ENCODE assay signal across 27 cellular contexts in the genomic region with DNA sequence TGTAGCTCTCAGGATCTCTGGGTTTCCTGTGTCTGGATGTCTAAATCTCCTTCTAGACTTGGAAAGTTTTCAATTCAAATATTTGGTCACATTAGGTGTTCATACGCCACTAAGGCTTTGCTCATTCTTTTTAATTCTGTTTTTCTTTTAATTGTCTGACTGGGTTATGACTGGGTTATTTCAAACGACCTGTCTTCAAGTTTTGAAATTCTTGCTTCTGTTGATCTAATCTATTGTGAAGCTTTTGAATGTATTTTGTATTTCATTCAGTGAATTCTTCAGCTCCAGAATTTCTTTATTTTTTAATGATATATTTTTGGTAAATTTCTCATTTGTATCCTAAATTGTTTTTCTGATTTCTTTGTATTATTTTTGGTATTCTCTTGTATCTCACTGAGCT.
DNase-seq lines count a peak whose midpoint lies in the region; FAIRE-seq and TF ChIP-seq lines count a peak whose summit lies in the region.
"Had no signal": no experiment of that assay in that cellular context is flagged by ENCODE, and none has a peak within 500 bp of the region (broad histone marks: within the 10 kb centered on the region; RNA-seq: fewer than 3 reads in every experiment).

No MANE protein-coding gene starts in this region.

- H3K27me3 ChIP-seq in adrenal gland, result no peaks in the 10 kb centered on the region
- no peaks in the 10 kb centered on the region for H3K27me3 ChIP-seq in endodermal cell (ENCODE audit: control insufficient read depth, insufficient read depth, low read length, poor library complexity, severe bottlenecking)
- H3K27me3 ChIP-seq: BE2C, BLaER1 had no signal

- H3K9me2 ChIP-seq in OCI-LY7 (ENCODE audit: insufficient read depth, low read length), result no peaks in the 10 kb centered on the region

- peaks cover 13% of the 10 kb centered on the region for H3K36me3 Mint-ChIP-seq in endodermal cell (ENCODE audit: low read depth)
- no peaks in the 10 kb centered on the region for H3K36me3 Mint-ChIP-seq in MCF 10A (ENCODE audit: insufficient read depth, unreplicated experiment)
- H3K36me3 Mint-ChIP-seq: CD14-positive monocyte; CD4-positive, alpha-beta memory T cell; CD4-positive, CD25-positive, alpha-beta regulatory T cell; CD8-positive, alpha-beta memory T cell had no signal

- TF ChIP-seq POLR2A in adrenal gland (IDR thresholded peaks at IDR 0.05), result no peak

- no peak overlapping the region for H3K4me2 ChIP-seq in OCI-LY7 (ENCODE audit: low read length)
- H3K4me2 ChIP-seq: BLaER1 had no signal

- H4K20me1 ChIP-seq in OCI-LY7 (ENCODE audit: insufficient read depth, low read length), result no peaks in the 10 kb centered on the region
- H4K20me1 ChIP-seq: BLaER1 had no signal

- FAIRE-seq in frontal cortex (lab: Jason Lieb, UNC), result peak; percentile 37
- FAIRE-seq: A204.1, GM12878, GM12892, GM18507 had no signal

- no peak overlapping the region for H2AFZ ChIP-seq in OCI-LY7 (ENCODE audit: low read length)

- H3K4me1 ChIP-seq in HEK293 (ENCODE audit: control insufficient read depth, insufficient read depth, low read length) (no peaks in the 10 kb centered on the region), OCI-LY7 (ENCODE audit: insufficient read depth, low read length, poor library complexity, severe bottlenecking) (no peaks in the 10 kb centered on the region), adrenal gland (replicated peaks in 1 of 2) (no peaks in the 10 kb centered on the region), endodermal cell (ENCODE audit: control insufficient read depth, insufficient read depth, low read length) (no peaks in the 10 kb centered on the region)
- H3K4me1 ChIP-seq: BE2C, BLaER1 had no signal

- no peaks in the 10 kb centered on the region for H3K79me2 ChIP-seq in OCI-LY7 (ENCODE audit: insufficient read depth, low read depth, low read length)

- H3K9me3 ChIP-seq in HEK293 (ENCODE audit: control insufficient read depth, insufficient read depth, low read depth, low read length), result no peaks in the 10 kb centered on the region
- H3K9me3 ChIP-seq in OCI-LY7 (ENCODE audit: low read length), result peaks cover 11% of the 10 kb centered on the region; the same call in 1 of the 2 replicates
- H3K9me3 ChIP-seq in adrenal gland (replicated peaks in 1 of 3), result peaks cover 0 to 5% (median 0%) of the 10 kb centered on the region in 3 donors
- H3K9me3 ChIP-seq in endodermal cell (ENCODE audit: control insufficient read depth, low read length), result peaks cover 14% of the 10 kb centered on the region
- H3K9me3 ChIP-seq: BE2C had no signal

- H3K27me3 Mint-ChIP-seq in endodermal cell (ENCODE audit: insufficient read depth) (no peaks in the 10 kb centered on the region), MCF 10A (ENCODE audit: insufficient read depth, unreplicated experiment) (no peaks in the 10 kb centered on the region)
- H3K27me3 Mint-ChIP-seq: CD4-positive, alpha-beta memory T cell; CD4-positive, CD25-positive, alpha-beta regulatory T cell; CD8-positive, alpha-beta memory T cell had no signal

- intact Hi-C loops in OCI-LY7 (cut with micrococcal nuclease; ENCODE audit: unreplicated experiment) (no loop called here), adrenal gland (cut with DNase I) (no loop called here), MCF 10A (cut with micrococcal nuclease) (no loop called here)

- H3K27ac Mint-ChIP-seq in endodermal cell (no peak overlapping the region), MCF 10A (ENCODE audit: low read depth, unreplicated experiment) (no peak overlapping the region)
- H3K27ac Mint-ChIP-seq: CD14-positive monocyte; CD4-positive, alpha-beta memory T cell; CD4-positive, CD25-positive, alpha-beta regulatory T cell; CD8-positive, alpha-beta memory T cell had no signal

- WGBS in adrenal gland, 4 donors, result 43 to 60% (median 55%) methylated on average over 2 of the region's 2 CpGs
- WGBS in endodermal cell (ENCODE audit: insufficient coverage in 1 of 2, insufficient read length in 1 of 2), 2 experiments, result 60 to 85% methylated on average over 1 to 2 of the region's 2 CpGs

- no peaks in the 10 kb centered on the region for H3K4me1 Mint-ChIP-seq in endodermal cell
- no peaks in the 10 kb centered on the region for H3K4me1 Mint-ChIP-seq in MCF 10A (ENCODE audit: insufficient read depth, unreplicated experiment)
- H3K4me1 Mint-ChIP-seq: CD14-positive monocyte; CD4-positive, alpha-beta memory T cell; CD4-positive, CD25-positive, alpha-beta regulatory T cell; CD8-positive, alpha-beta memory T cell had no signal

- H3K9ac ChIP-seq in endodermal cell (ENCODE audit: extremely low read depth, low read length, poor library complexity, severe bottlenecking), result no peak overlapping the region
- H3K9ac ChIP-seq: BLaER1 had no signal

- no peak for TF ChIP-seq CTCF in HEK293 (tag by site-specific recombination; IDR thresholded peaks at IDR 0.05)
- TF ChIP-seq CTCF in OCI-LY7 (conservative IDR thresholded peaks at IDR 0.05; ENCODE audit: low read length), result no peak
- TF ChIP-seq CTCF in adrenal gland (IDR thresholded peaks at IDR 0.05), result no peak
- no peak for TF ChIP-seq CTCF in endodermal cell (conservative IDR thresholded peaks at IDR 0.05)
- no peak for TF ChIP-seq CTCF in MCF 10A (IDR thresholded peaks at IDR 0.05; ENCODE audit: unreplicated experiment)

- DNase-seq in OCI-LY7 (ENCODE audit: low spot score) (peak; percentile 1), frontal cortex (ENCODE audit: low spot score in 2 of 2) (no peak), adrenal gland (no peak), endodermal cell (no peak), MCF 10A (ENCODE audit: unreplicated experiment) (no peak)
- DNase-seq: 8988T; ACHN; BE2C; C1 segment of cervical spinal cord; CD4-positive, alpha-beta memory T cell; CD4-positive, CD25-positive, alpha-beta regulatory T cell; CD8-positive, alpha-beta memory T cell; COR-L47; DMS 273 treated with DMSO at 0.1 percent for 48 hours; DMS153; DMS53; DMS79; DND-41; EL; GDM1 had no signal

- H3K27ac ChIP-seq in HEK293 (ENCODE audit: extremely low read depth, low read depth, low read length) (no peak overlapping the region), OCI-LY7 (ENCODE audit: low read depth, low read length, poor library complexity, severe bottlenecking) (no peak overlapping the region), adrenal gland (no peak overlapping the region), endodermal cell (ENCODE audit: low read depth, low read length) (no peak overlapping the region)
- H3K27ac ChIP-seq: BLaER1 had no signal

- H3K36me3 ChIP-seq in HEK293 (ENCODE audit: control insufficient read depth in 2 of 2, insufficient read depth in 1 of 2, low read length in 2 of 2) (no peaks in the 10 kb centered on the region), OCI-LY7 (ENCODE audit: insufficient read depth, low read length) (no peaks in the 10 kb centered on the region), adrenal gland (replicated peaks in 1 of 2) (no peaks in the 10 kb centered on the region), endodermal cell (ENCODE audit: control insufficient read depth, insufficient read depth, low read length) (no peaks in the 10 kb centered on the region)
- H3K36me3 ChIP-seq: BE2C, BLaER1 had no signal

- CTCF ChIA-PET in HEK293 (lab: Yijun Ruan, JAX), result no interaction called here
- CTCF ChIA-PET in OCI-LY7 (lab: Charles Lee; ENCODE audit: unreplicated experiment), result no interaction called here
- CTCF ChIA-PET in MCF 10A (lab: Yijun Ruan, JAX), result no interaction called here

- H3K4me3 ChIP-seq in HEK293 (ENCODE audit: low read depth, low read length) (no peak overlapping the region), OCI-LY7 (ENCODE audit: low read depth, low read length, poor library complexity, severe bottlenecking) (no peak overlapping the region), adrenal gland (no peak overlapping the region), endodermal cell (ENCODE audit: low read length) (no peak overlapping the region)
- H3K4me3 ChIP-seq: BLaER1, GM12878 had no signal

- H3K9me3 Mint-ChIP-seq in endodermal cell (peaks cover 14% of the 10 kb centered on the region), MCF 10A (ENCODE audit: unreplicated experiment) (peaks cover 21% of the 10 kb centered on the region)

- POLR2A ChIA-PET in HEK293 (lab: Yijun Ruan, JAX), result no interaction called here
- POLR2A ChIA-PET in OCI-LY7 (lab: Charles Lee), result no interaction called here
- POLR2A ChIA-PET in MCF 10A (lab: Yijun Ruan, JAX), result no interaction called here

- H3K4me3 Mint-ChIP-seq in endodermal cell, result no peak overlapping the region
- no peak overlapping the region for H3K4me3 Mint-ChIP-seq in MCF 10A (ENCODE audit: unreplicated experiment)
- H3K4me3 Mint-ChIP-seq: CD14-positive monocyte; CD4-positive, alpha-beta memory T cell; CD4-positive, CD25-positive, alpha-beta regulatory T cell; CD8-positive, alpha-beta memory T cell had no signal

- no TSS peak for BruUV-seq in OCI-LY7 (replicated peaks; lab: Mats Ljungman, UMichigan)
- BruUV-seq in MCF 10A (replicated peaks; lab: Mats Ljungman, UMichigan), result no TSS peak

TF ChIP-seq in HEK293, 187 proteins besides CTCF, POLR2A, EP300 and RAD21:
- TF ChIP-seq ZNF654 (tag by site-specific recombination; IDR thresholded peaks at IDR 0.05; ENCODE audit: low read depth) (no peak), SETDB1 (IDR thresholded peaks at IDR 0.05; ENCODE audit: insufficient read length, low read length) (peak; percentile 50)
